In genomic region chr20:38726849-38727601, GRCh38 we compare ENCODE assay signal across 8 cellular contexts. TPM values are rescaled to one million over a fixed set of nuclear protein-coding genes. Genes with fewer than 3 reads are reported as not detected.
DNase-seq lines count a peak whose midpoint lies in the region; ATAC-seq lines count a peak whose summit lies in the region.

No MANE protein-coding gene starts in this region.

- H3K9me3 ChIP-seq in MG63: no peaks in the 10 kb centered on the region

- no peaks in the 10 kb centered on the region for H3K36me3 ChIP-seq in MG63

- ATAC-seq in HG02798 (IDR thresholded peaks at IDR 0.05; ENCODE audit: poor library complexity, unreplicated experiment) (no peak), GM21390 (IDR thresholded peaks at IDR 0.05; ENCODE audit: unreplicated experiment) (no peak)

- H3K27me3 ChIP-seq in MG63: peaks cover 100% of the 10 kb centered on the region

- peak; percentile 64 for DNase-seq in D341Med (ENCODE audit: low spot score)
- peak; percentile 32 for DNase-seq in MG63
- peak; percentile 59 for DNase-seq in activated naive CD4-positive, alpha-beta T cell treated with Interleukin-2 at 50 U/mL for 16 hours
- DNase-seq in medulla oblongata (ENCODE audit: extremely low spot score): peak; percentile 32
- DNase-seq in NCI-H1417 treated with DMSO at 0.1 percent for 48 hours (lab: John Stamatoyannopoulos, UW): no peak
- DNase-seq in globus pallidus (ENCODE audit: low spot score): no peak

- no peak overlapping the region for H3K4me3 ChIP-seq in MG63

RNA-seq across cellular contexts. Expression of gene SLC32A1, which starts 2.7 kb away (rescaled TPM):
- not detected in 2 replicates for total RNA-seq in MG63 (2014; rRNA removed; shearing (Covaris generic); ENCODE audit: low replicate concordance)

RNA-seq across cellular contexts. Expression of gene ACTR5, which starts 21.2 kb away (rescaled TPM):
- total RNA-seq in MG63 (2014; rRNA removed; shearing (Covaris generic); ENCODE audit: low replicate concordance): 9.8 and 16.4 TPM in 2 replicates

Comparison
In these comparisons a context has a peak if more than half of its experiments do, and no peak if none do; other contexts are left out.
1. DNase-seq: peak in D341Med (single experiment), MG63 (single experiment), activated naive CD4-positive, alpha-beta T cell treated with Interleukin-2 at 50 U/mL for 16 hours (single experiment) and medulla oblongata (single experiment); none in NCI-H1417 treated with DMSO at 0.1 percent for 48 hours (single experiment) and globus pallidus (single experiment).